8 cellular contexts compared by ENCODE assay signal in genomic region chr9:129482521-129483466, GRCh38.
DNase-seq lines count a peak whose midpoint lies in the region; ATAC-seq and TF ChIP-seq lines count a peak whose summit lies in the region.

No MANE protein-coding gene starts in this region.

- H3K4me3 Mint-ChIP-seq in activated T-cell treated with anti-CD3 and anti-CD28 coated beads, Interleukin-2, amount 50 U/mL, for 24 hours = peak overlapping the region; percentile 59

- H3K27me3 ChIP-seq in esophagus muscularis mucosa = no peaks in the 10 kb centered on the region
- H3K27me3 ChIP-seq in mononuclear cell (ENCODE audit: insufficient read depth, low read length) = peaks cover 5% of the 10 kb centered on the region
- no peaks in the 10 kb centered on the region for H3K27me3 ChIP-seq in testis

- H3K4me3 ChIP-seq in esophagus muscularis mucosa (peak overlapping the region; percentile 61 to 77 (median 66)), mononuclear cell (ENCODE audit: low read length) (peak overlapping the region; percentile 19), testis (peak overlapping the region; percentile 50 to 70)

- WGBS in esophagus muscularis mucosa = 2% methylated on average over 12 of the region's 97 CpGs
- 0 to 2% methylated on average over 25 to 65 of the region's 97 CpGs for WGBS in testis, 2 donors

- peak overlapping the region; percentile 90 for H3K27ac Mint-ChIP-seq in activated T-cell treated with anti-CD3 and anti-CD28 coated beads, Interleukin-2, amount 50 U/mL, for 24 hours

- H3K9me3 Mint-ChIP-seq in activated T-cell treated with anti-CD3 and anti-CD28 coated beads, Interleukin-2, amount 50 U/mL, for 24 hours = no peaks in the 10 kb centered on the region

- intact Hi-C loops in esophagus muscularis mucosa (cut with DNase I) (loop anchor here (5.0 kb wide), 1 partner anchor 125 kb away; no protein-coding TSS in a partner anchor), testis (cut with DNase I; ENCODE audit: low total_unique reads) (loop anchor here (10.0 kb wide), 1 partner anchor 338 kb away; no protein-coding TSS in a partner anchor)

- no peak for ATAC-seq in GM18505 (IDR thresholded peaks at IDR 0.05; ENCODE audit: unreplicated experiment)
- no peak for ATAC-seq in HG02884 (IDR thresholded peaks at IDR 0.05; ENCODE audit: unreplicated experiment)

- H3K4me1 Mint-ChIP-seq in activated T-cell treated with anti-CD3 and anti-CD28 coated beads, Interleukin-2, amount 50 U/mL, for 24 hours (ENCODE audit: low read depth) = peaks cover 46% of the 10 kb centered on the region

- peak in 1 of 3 experiments; percentile 12 for TF ChIP-seq CTCF in esophagus muscularis mucosa (IDR thresholded peaks at IDR 0.05)
- TF ChIP-seq CTCF in testis (IDR thresholded peaks at IDR 0.05) = no peak

- no peak for TF ChIP-seq EP300 in esophagus muscularis mucosa (IDR thresholded peaks at IDR 0.05)

- no peaks in the 10 kb centered on the region for H3K36me3 ChIP-seq in esophagus muscularis mucosa
- H3K36me3 ChIP-seq in testis (ENCODE audit: low read depth, missing control alignments) = no peaks in the 10 kb centered on the region

- H3K4me1 ChIP-seq in esophagus muscularis mucosa = peaks cover 65 to 95% (median 81%) of the 10 kb centered on the region in 4 donors
- H3K4me1 ChIP-seq in mononuclear cell (ENCODE audit: insufficient read depth, low read length) = peaks cover 29% of the 10 kb centered on the region
- peaks cover 79% of the 10 kb centered on the region for H3K4me1 ChIP-seq in testis

- H3K27ac ChIP-seq in esophagus muscularis mucosa (replicated peaks in 1 of 4) (peak overlapping the region; percentile 97 to 100 (median 98)), testis (peak overlapping the region; percentile 97 to 99)

- peaks cover 2% of the 10 kb centered on the region for H3K27me3 Mint-ChIP-seq in activated T-cell treated with anti-CD3 and anti-CD28 coated beads, Interleukin-2, amount 50 U/mL, for 24 hours

- H3K9me3 ChIP-seq in esophagus muscularis mucosa (no peaks in the 10 kb centered on the region), mononuclear cell (ENCODE audit: low read depth, low read length) (no peaks in the 10 kb centered on the region), testis (no peaks in the 10 kb centered on the region)

- TF ChIP-seq POLR2A in esophagus muscularis mucosa (IDR thresholded peaks at IDR 0.05; ENCODE audit: low read depth) (no peak), testis (IDR thresholded peaks at IDR 0.05) (no peak), GM18505 (IDR thresholded peaks at IDR 0.05; ENCODE audit: borderline replicate concordance, extremely low read depth, insufficient read depth, insufficient read length) (no peak)

- DNase-seq in ELF-1 (ENCODE audit: low read depth, low spot score) (peak; percentile 70), NCI-H2107 (lab: John Stamatoyannopoulos, UW) (peak; percentile 59), esophagus muscularis mucosa (ENCODE audit: extremely low spot score) (peak; percentile 97), testis (peak; percentile 87)
- peak; percentile 72 for DNase-seq in activated T-cell treated with anti-CD3 and anti-CD28 coated beads, Interleukin-2, amount 50 U/mL, for 24 hours

- H3K36me3 Mint-ChIP-seq in activated T-cell treated with anti-CD3 and anti-CD28 coated beads, Interleukin-2, amount 50 U/mL, for 24 hours (ENCODE audit: low read depth) = no peaks in the 10 kb centered on the region
